31 cellular contexts compared by ENCODE assay signal in genomic region chr3:146823622-146824021, GRCh38.
"Had no signal": no experiment of that assay in that cellular context is flagged by ENCODE, and none has a peak within 500 bp of the region (broad histone marks: within the 10 kb centered on the region; RNA-seq: fewer than 3 reads in every experiment).

No MANE protein-coding gene starts in this region.

- ATAC-seq: activated naive CD8-positive, alpha-beta T cell treated with anti-CD3 and anti-CD28 coated beads, Interleukin-2, amount 50 U/mL, for 24 hours; activated T-cell treated with anti-CD3 and anti-CD28 coated beads, Interleukin-2, amount 50 U/mL, for 72 hours; body of pancreas; esophagus mucosa; foreskin keratinocyte; WTC11 had no signal

- DNase-seq: activated CD4-positive, alpha-beta memory T cell treated with anti-CD3 and anti-CD28 coated beads, Interleukin-2, amount 10 ng/mL, durations not matched to agents 7 days and 5 days; activated CD4-positive, alpha-beta T cell treated with anti-CD3 and anti-CD28 coated beads for 1 hour; activated CD4-positive, alpha-beta T cell treated with anti-CD3 and anti-CD28 coated beads for 4 hours; activated CD4-positive, alpha-beta T cell treated with anti-CD3 and anti-CD28 coated beads, Interleukin-2, amount 10 ng/mL, durations not matched to agents 7 days and 5 days; activated CD4-positive, alpha-beta T cell treated with anti-CD3 and anti-CD28 coated beads, Interleukin-2, amount 50 U/mL, for 4 hours; activated CD8-positive, alpha-beta memory T cell treated with anti-CD3 and anti-CD28 coated beads, Interleukin-2, amount 50 U/mL, for 48 hours; activated gamma-delta T cell; activated naive CD4-positive, alpha-beta T cell treated with Interleukin-2 at 50 U/mL for 16 hours; activated naive CD8-positive, alpha-beta T cell treated with anti-CD3 and anti-CD28 coated beads for 36 hours; activated naive CD8-positive, alpha-beta T cell treated with anti-CD3 and anti-CD28 coated beads, Interleukin-2, amount 50 U/mL, for 24 hours; activated T-cell treated with anti-CD3 and anti-CD28 coated beads for 4 hours; activated T-cell treated with anti-CD3 and anti-CD28 coated beads, Interleukin-2, amount 50 U/mL, for 24 hours; activated T-cell treated with anti-CD3 and anti-CD28 coated beads, Interleukin-2, amount 50 U/mL, for 72 hours; adrenal gland; amygdala; aorta; body of pancreas; dorsolateral prefrontal cortex; effector memory CD4-positive, alpha-beta T cell; endodermal cell; foreskin keratinocyte; glutamatergic neuron; T-helper 2 cell had no signal

- H3K27ac ChIP-seq: adrenal gland, body of pancreas, coronary artery, foreskin keratinocyte, gastrocnemius medialis, VCaP had no signal

- H3K4me1 ChIP-seq: adrenal gland, body of pancreas, foreskin keratinocyte had no signal

- H3K36me3 ChIP-seq: adrenal gland, gastrocnemius medialis had no signal

- H3K27me3 ChIP-seq: adrenal gland, body of pancreas, foreskin keratinocyte, gastrocnemius medialis had no signal

- H3K36me3 Mint-ChIP-seq: activated naive CD4-positive, alpha-beta T cell treated with anti-CD3 and anti-CD28 coated beads, Interleukin-2, amount 50 U/mL, for 24 hours; activated naive CD8-positive, alpha-beta T cell treated with anti-CD3 and anti-CD28 coated beads for 36 hours; WTC11 had no signal

- H3K9me3 ChIP-seq: adrenal gland, body of pancreas, gastrocnemius medialis had no signal

- H3K27me3 Mint-ChIP-seq: activated CD4-positive, alpha-beta memory T cell treated with anti-CD3 and anti-CD28 coated beads, Interleukin-2, amount 10 ng/mL, durations not matched to agents 7 days and 5 days; activated CD4-positive, alpha-beta T cell treated with anti-CD3 and anti-CD28 coated beads, Interleukin-2, amount 10 ng/mL, durations not matched to agents 7 days and 5 days; activated naive CD4-positive, alpha-beta T cell treated with anti-CD3 and anti-CD28 coated beads, Interleukin-2, amount 50 U/mL, for 24 hours; activated naive CD8-positive, alpha-beta T cell treated with anti-CD3 and anti-CD28 coated beads for 36 hours; activated naive CD8-positive, alpha-beta T cell treated with anti-CD3 and anti-CD28 coated beads, Interleukin-2, amount 50 U/mL, for 24 hours; activated T-cell treated with anti-CD3 and anti-CD28 coated beads, Interleukin-2, amount 50 U/mL, for 24 hours; central memory CD8-positive, alpha-beta T cell; dendritic cell treated with granulocyte-macrophage colony-stimulating factor and Interleukin-4, amounts not matched to agents 40 ng/mL and 50 ng/mL, for 4 days had no signal

- H3K4me3 ChIP-seq: adrenal gland, body of pancreas, coronary artery, dorsolateral prefrontal cortex, gastrocnemius medialis had no signal

- H3K9me3 Mint-ChIP-seq: activated CD4-positive, alpha-beta memory T cell treated with anti-CD3 and anti-CD28 coated beads, Interleukin-2, amount 10 ng/mL, durations not matched to agents 7 days and 5 days; activated CD4-positive, alpha-beta T cell treated with anti-CD3 and anti-CD28 coated beads, Interleukin-2, amount 10 ng/mL, durations not matched to agents 7 days and 5 days; activated naive CD8-positive, alpha-beta T cell treated with anti-CD3 and anti-CD28 coated beads for 36 hours; activated naive CD8-positive, alpha-beta T cell treated with anti-CD3 and anti-CD28 coated beads, Interleukin-2, amount 50 U/mL, for 24 hours; central memory CD8-positive, alpha-beta T cell; dendritic cell treated with granulocyte-macrophage colony-stimulating factor and Interleukin-4, amounts not matched to agents 40 ng/mL and 50 ng/mL, for 4 days; endodermal cell; WTC11 had no signal

- H3K4me3 Mint-ChIP-seq: activated CD4-positive, alpha-beta memory T cell treated with anti-CD3 and anti-CD28 coated beads, Interleukin-2, amount 10 ng/mL, durations not matched to agents 7 days and 5 days; activated CD4-positive, alpha-beta T cell treated with anti-CD3 and anti-CD28 coated beads, Interleukin-2, amount 10 ng/mL, durations not matched to agents 7 days and 5 days; activated naive CD4-positive, alpha-beta T cell treated with anti-CD3 and anti-CD28 coated beads, Interleukin-2, amount 50 U/mL, for 24 hours; activated naive CD8-positive, alpha-beta T cell treated with anti-CD3 and anti-CD28 coated beads for 36 hours; activated naive CD8-positive, alpha-beta T cell treated with anti-CD3 and anti-CD28 coated beads, Interleukin-2, amount 50 U/mL, for 24 hours; activated T-cell treated with anti-CD3 and anti-CD28 coated beads, Interleukin-2, amount 50 U/mL, for 24 hours; activated T-cell treated with anti-CD3 and anti-CD28 coated beads, Interleukin-2, amount 50 U/mL, for 72 hours; central memory CD8-positive, alpha-beta T cell; dendritic cell treated with granulocyte-macrophage colony-stimulating factor and Interleukin-4, amounts not matched to agents 40 ng/mL and 50 ng/mL, for 4 days; endodermal cell; WTC11 had no signal

- H3K4me1 Mint-ChIP-seq: activated CD4-positive, alpha-beta memory T cell treated with anti-CD3 and anti-CD28 coated beads, Interleukin-2, amount 10 ng/mL, durations not matched to agents 7 days and 5 days; activated CD4-positive, alpha-beta T cell treated with anti-CD3 and anti-CD28 coated beads, Interleukin-2, amount 10 ng/mL, durations not matched to agents 7 days and 5 days; activated naive CD4-positive, alpha-beta T cell treated with anti-CD3 and anti-CD28 coated beads, Interleukin-2, amount 50 U/mL, for 24 hours; activated naive CD8-positive, alpha-beta T cell treated with anti-CD3 and anti-CD28 coated beads for 36 hours; activated naive CD8-positive, alpha-beta T cell treated with anti-CD3 and anti-CD28 coated beads, Interleukin-2, amount 50 U/mL, for 24 hours; central memory CD8-positive, alpha-beta T cell; WTC11 had no signal

- H3K27ac Mint-ChIP-seq: activated CD4-positive, alpha-beta memory T cell treated with anti-CD3 and anti-CD28 coated beads, Interleukin-2, amount 10 ng/mL, durations not matched to agents 7 days and 5 days; activated CD4-positive, alpha-beta T cell treated with anti-CD3 and anti-CD28 coated beads, Interleukin-2, amount 10 ng/mL, durations not matched to agents 7 days and 5 days; activated naive CD4-positive, alpha-beta T cell treated with anti-CD3 and anti-CD28 coated beads, Interleukin-2, amount 50 U/mL, for 24 hours; activated naive CD8-positive, alpha-beta T cell treated with anti-CD3 and anti-CD28 coated beads for 36 hours; activated naive CD8-positive, alpha-beta T cell treated with anti-CD3 and anti-CD28 coated beads, Interleukin-2, amount 50 U/mL, for 24 hours; activated T-cell treated with anti-CD3 and anti-CD28 coated beads, Interleukin-2, amount 50 U/mL, for 24 hours; activated T-cell treated with anti-CD3 and anti-CD28 coated beads, Interleukin-2, amount 50 U/mL, for 72 hours; dendritic cell treated with granulocyte-macrophage colony-stimulating factor and Interleukin-4, amounts not matched to agents 40 ng/mL and 50 ng/mL, for 4 days; endodermal cell; WTC11 had no signal
